ENCODE assay signal across 1 cellular context in the genomic region with DNA sequence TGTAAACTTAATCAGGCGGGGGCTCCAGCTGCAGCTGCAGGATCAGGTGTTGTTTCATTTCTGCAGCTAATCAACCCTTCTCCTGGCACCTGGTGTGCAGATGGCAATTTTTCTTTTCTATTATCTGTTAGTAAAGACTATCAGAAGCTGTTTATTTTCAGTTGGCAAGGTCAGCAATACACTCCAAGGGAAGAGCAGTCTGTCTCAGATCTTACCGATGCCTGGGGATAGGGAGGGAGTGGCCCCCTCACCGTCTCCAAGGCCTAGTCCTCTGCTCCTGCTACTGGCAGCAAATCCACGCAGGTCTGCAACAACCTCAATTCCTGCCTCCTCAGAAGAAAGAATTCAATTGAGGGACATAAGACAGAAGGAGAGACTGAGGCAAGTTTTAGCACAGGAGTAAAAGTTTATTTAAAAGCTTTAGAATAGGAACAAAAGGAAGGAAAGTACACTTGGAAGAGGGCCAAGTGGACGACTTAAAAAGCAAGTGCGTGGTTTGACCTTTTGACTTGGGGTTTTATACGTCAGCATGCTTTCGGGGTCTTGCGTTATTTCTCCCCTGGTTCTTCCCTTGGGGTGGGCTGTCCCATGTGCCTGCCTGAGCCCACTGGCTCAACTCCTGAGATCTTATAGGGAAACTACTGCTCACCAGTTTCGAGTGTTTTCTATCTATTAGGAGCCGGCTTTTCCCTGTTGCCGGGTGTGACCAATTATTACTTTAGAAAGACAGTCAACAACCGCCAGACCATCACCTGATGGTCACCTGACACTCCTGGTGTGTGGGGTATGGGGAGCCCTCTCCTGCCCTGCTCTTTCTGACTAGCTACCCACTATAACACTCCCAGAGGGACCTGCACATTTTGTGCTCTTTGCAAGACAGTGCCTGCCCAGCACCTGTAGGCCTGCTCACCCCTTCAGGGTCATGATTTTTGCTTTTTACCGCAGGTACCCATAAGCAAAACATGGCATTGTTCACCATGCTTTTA.
TF ChIP-seq lines count a peak whose summit lies in the region.

No MANE protein-coding gene starts in this region.

TF ChIP-seq in K562, 482 proteins besides CTCF, POLR2A, EP300 and RAD21 (continued from another document and continues in another):
- 0 out of 2 replicates have a peak, but pooled peaks have one; percentile 29 for TF ChIP-seq USF1 (CRISPR knock-in tag; IDR thresholded peaks at IDR 0.05)
- 0 out of 2 replicates have a peak, but pooled peaks have one; percentile 31 for TF ChIP-seq FOSL1 (tag; conservative IDR thresholded peaks at IDR 0.05)
- TF ChIP-seq NR2C2 (CRISPR knock-in tag; IDR thresholded peaks at IDR 0.05): no peak
- peak; percentile 72 for TF ChIP-seq NR2C2 (tag; IDR thresholded peaks at IDR 0.05)
- TF ChIP-seq BCL6 (CRISPR knock-in tag; IDR thresholded peaks at IDR 0.05): 0 out of 2 replicates have a peak, but pooled peaks have one; percentile 2
- peak; percentile 9; the same call in 1 of the 2 replicates for TF ChIP-seq ZNF584 (CRISPR knock-in tag; IDR thresholded peaks at IDR 0.05; ENCODE audit: low read depth)
- TF ChIP-seq GABPB1 (CRISPR knock-in tag; IDR thresholded peaks at IDR 0.05): 0 out of 2 replicates have a peak, but pooled peaks have one; percentile 22
- TF ChIP-seq CBFA2T3 (IDR thresholded peaks at IDR 0.05): peak; percentile 42; the same call in 1 of the 2 replicates
- TF ChIP-seq CXXC5 (CRISPR knock-in tag; IDR thresholded peaks at IDR 0.05): peak; percentile 65
- TF ChIP-seq CBFA2T2 (conservative IDR thresholded peaks at IDR 0.05): 0 out of 2 replicates have a peak, but pooled peaks have one; percentile 22
- TF ChIP-seq E2F6 (IDR thresholded peaks at IDR 0.05; ENCODE audit: borderline replicate concordance in 1 of 2, extremely low read depth in 1 of 2, insufficient read depth in 1 of 2, insufficient read length in 1 of 2, low read depth in 1 of 2, low read length in 1 of 2, poor library complexity in 1 of 2, severe bottlenecking in 1 of 2): no peak
- TF ChIP-seq, protein P1, sequence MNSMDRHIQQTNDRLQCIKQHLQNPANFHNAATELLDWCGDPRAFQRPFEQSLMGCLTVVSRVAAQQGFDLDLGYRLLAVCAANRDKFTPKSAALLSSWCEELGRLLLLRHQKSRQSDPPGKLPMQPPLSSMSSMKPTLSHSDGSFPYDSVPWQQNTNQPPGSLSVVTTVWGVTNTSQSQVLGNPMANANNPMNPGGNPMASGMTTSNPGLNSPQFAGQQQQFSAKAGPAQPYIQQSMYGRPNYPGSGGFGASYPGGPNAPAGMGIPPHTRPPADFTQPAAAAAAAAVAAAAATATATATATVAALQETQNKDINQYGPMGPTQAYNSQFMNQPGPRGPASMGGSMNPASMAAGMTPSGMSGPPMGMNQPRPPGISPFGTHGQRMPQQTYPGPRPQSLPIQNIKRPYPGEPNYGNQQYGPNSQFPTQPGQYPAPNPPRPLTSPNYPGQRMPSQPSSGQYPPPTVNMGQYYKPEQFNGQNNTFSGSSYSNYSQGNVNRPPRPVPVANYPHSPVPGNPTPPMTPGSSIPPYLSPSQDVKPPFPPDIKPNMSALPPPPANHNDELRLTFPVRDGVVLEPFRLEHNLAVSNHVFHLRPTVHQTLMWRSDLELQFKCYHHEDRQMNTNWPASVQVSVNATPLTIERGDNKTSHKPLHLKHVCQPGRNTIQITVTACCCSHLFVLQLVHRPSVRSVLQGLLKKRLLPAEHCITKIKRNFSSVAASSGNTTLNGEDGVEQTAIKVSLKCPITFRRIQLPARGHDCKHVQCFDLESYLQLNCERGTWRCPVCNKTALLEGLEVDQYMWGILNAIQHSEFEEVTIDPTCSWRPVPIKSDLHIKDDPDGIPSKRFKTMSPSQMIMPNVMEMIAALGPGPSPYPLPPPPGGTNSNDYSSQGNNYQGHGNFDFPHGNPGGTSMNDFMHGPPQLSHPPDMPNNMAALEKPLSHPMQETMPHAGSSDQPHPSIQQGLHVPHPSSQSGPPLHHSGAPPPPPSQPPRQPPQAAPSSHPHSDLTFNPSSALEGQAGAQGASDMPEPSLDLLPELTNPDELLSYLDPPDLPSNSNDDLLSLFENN (IDR thresholded peaks at IDR 0.05; ENCODE audit: low read depth in 2 of 2, low read length in 2 of 2): peak in 1 of 2 experiments; percentile 77; a peak in 2 of 4 replicates
- TF ChIP-seq ZNF79 (CRISPR knock-in tag; IDR thresholded peaks at IDR 0.05; ENCODE audit: low read depth): 0 out of 2 replicates have a peak, but pooled peaks have one; percentile 8
- peak; percentile 19; the same call in 1 of the 2 replicates for TF ChIP-seq SOX6 (IDR thresholded peaks at IDR 0.05)
- TF ChIP-seq, protein P2, sequence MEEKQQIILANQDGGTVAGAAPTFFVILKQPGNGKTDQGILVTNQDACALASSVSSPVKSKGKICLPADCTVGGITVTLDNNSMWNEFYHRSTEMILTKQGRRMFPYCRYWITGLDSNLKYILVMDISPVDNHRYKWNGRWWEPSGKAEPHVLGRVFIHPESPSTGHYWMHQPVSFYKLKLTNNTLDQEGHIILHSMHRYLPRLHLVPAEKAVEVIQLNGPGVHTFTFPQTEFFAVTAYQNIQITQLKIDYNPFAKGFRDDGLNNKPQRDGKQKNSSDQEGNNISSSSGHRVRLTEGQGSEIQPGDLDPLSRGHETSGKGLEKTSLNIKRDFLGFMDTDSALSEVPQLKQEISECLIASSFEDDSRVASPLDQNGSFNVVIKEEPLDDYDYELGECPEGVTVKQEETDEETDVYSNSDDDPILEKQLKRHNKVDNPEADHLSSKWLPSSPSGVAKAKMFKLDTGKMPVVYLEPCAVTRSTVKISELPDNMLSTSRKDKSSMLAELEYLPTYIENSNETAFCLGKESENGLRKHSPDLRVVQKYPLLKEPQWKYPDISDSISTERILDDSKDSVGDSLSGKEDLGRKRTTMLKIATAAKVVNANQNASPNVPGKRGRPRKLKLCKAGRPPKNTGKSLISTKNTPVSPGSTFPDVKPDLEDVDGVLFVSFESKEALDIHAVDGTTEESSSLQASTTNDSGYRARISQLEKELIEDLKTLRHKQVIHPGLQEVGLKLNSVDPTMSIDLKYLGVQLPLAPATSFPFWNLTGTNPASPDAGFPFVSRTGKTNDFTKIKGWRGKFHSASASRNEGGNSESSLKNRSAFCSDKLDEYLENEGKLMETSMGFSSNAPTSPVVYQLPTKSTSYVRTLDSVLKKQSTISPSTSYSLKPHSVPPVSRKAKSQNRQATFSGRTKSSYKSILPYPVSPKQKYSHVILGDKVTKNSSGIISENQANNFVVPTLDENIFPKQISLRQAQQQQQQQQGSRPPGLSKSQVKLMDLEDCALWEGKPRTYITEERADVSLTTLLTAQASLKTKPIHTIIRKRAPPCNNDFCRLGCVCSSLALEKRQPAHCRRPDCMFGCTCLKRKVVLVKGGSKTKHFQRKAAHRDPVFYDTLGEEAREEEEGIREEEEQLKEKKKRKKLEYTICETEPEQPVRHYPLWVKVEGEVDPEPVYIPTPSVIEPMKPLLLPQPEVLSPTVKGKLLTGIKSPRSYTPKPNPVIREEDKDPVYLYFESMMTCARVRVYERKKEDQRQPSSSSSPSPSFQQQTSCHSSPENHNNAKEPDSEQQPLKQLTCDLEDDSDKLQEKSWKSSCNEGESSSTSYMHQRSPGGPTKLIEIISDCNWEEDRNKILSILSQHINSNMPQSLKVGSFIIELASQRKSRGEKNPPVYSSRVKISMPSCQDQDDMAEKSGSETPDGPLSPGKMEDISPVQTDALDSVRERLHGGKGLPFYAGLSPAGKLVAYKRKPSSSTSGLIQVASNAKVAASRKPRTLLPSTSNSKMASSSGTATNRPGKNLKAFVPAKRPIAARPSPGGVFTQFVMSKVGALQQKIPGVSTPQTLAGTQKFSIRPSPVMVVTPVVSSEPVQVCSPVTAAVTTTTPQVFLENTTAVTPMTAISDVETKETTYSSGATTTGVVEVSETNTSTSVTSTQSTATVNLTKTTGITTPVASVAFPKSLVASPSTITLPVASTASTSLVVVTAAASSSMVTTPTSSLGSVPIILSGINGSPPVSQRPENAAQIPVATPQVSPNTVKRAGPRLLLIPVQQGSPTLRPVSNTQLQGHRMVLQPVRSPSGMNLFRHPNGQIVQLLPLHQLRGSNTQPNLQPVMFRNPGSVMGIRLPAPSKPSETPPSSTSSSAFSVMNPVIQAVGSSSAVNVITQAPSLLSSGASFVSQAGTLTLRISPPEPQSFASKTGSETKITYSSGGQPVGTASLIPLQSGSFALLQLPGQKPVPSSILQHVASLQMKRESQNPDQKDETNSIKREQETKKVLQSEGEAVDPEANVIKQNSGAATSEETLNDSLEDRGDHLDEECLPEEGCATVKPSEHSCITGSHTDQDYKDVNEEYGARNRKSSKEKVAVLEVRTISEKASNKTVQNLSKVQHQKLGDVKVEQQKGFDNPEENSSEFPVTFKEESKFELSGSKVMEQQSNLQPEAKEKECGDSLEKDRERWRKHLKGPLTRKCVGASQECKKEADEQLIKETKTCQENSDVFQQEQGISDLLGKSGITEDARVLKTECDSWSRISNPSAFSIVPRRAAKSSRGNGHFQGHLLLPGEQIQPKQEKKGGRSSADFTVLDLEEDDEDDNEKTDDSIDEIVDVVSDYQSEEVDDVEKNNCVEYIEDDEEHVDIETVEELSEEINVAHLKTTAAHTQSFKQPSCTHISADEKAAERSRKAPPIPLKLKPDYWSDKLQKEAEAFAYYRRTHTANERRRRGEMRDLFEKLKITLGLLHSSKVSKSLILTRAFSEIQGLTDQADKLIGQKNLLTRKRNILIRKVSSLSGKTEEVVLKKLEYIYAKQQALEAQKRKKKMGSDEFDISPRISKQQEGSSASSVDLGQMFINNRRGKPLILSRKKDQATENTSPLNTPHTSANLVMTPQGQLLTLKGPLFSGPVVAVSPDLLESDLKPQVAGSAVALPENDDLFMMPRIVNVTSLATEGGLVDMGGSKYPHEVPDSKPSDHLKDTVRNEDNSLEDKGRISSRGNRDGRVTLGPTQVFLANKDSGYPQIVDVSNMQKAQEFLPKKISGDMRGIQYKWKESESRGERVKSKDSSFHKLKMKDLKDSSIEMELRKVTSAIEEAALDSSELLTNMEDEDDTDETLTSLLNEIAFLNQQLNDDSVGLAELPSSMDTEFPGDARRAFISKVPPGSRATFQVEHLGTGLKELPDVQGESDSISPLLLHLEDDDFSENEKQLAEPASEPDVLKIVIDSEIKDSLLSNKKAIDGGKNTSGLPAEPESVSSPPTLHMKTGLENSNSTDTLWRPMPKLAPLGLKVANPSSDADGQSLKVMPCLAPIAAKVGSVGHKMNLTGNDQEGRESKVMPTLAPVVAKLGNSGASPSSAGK (IDR thresholded peaks at IDR 0.05): 0 out of 2 replicates have a peak, but pooled peaks have one; percentile 33
- TF ChIP-seq C11orf30 (IDR thresholded peaks at IDR 0.05; ENCODE audit: low read depth): peak; percentile 51; the same call in 1 of the 2 replicates
- TF ChIP-seq ELK1 (CRISPR knock-in tag; IDR thresholded peaks at IDR 0.05): no peak
- TF ChIP-seq MAFG (tag; conservative IDR thresholded peaks at IDR 0.05): peak; percentile 64
- 0 out of 2 replicates have a peak, but pooled peaks have one; percentile 6 for TF ChIP-seq ZNF41 (CRISPR knock-in tag; conservative IDR thresholded peaks at IDR 0.05)
- peak; percentile 69 for TF ChIP-seq MAFK (IDR thresholded peaks at IDR 0.05; ENCODE audit: low read length)
- TF ChIP-seq, protein P3, sequence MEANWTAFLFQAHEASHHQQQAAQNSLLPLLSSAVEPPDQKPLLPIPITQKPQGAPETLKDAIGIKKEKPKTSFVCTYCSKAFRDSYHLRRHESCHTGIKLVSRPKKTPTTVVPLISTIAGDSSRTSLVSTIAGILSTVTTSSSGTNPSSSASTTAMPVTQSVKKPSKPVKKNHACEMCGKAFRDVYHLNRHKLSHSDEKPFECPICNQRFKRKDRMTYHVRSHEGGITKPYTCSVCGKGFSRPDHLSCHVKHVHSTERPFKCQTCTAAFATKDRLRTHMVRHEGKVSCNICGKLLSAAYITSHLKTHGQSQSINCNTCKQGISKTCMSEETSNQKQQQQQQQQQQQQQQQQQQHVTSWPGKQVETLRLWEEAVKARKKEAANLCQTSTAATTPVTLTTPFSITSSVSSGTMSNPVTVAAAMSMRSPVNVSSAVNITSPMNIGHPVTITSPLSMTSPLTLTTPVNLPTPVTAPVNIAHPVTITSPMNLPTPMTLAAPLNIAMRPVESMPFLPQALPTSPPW (CRISPR knock-in tag; IDR thresholded peaks at IDR 0.05): peak; percentile 86
- no peak for TF ChIP-seq LCOR (CRISPR knock-in tag; IDR thresholded peaks at IDR 0.05)
- no peak for TF ChIP-seq ZNF184 (CRISPR knock-in tag; IDR thresholded peaks at IDR 0.05)
- TF ChIP-seq ELF1 (tag; IDR thresholded peaks at IDR 0.05): no peak
- peak; percentile 29; the same call in 1 of the 2 replicates for TF ChIP-seq ZNF316 (IDR thresholded peaks at IDR 0.05)
- TF ChIP-seq ZNF224 (CRISPR knock-in tag; IDR thresholded peaks at IDR 0.05): no peak
- TF ChIP-seq ZNF589 (CRISPR knock-in tag; IDR thresholded peaks at IDR 0.05; ENCODE audit: low read depth): peak; percentile 57; the same call in 1 of the 2 replicates
- peak; percentile 67 for TF ChIP-seq L3MBTL2 (IDR thresholded peaks at IDR 0.05)
- TF ChIP-seq ATF1 (CRISPR knock-in tag; IDR thresholded peaks at IDR 0.05): no peak
- peak; percentile 57 for TF ChIP-seq ATF1 (tag; IDR thresholded peaks at IDR 0.05)
- peak; percentile 85 for TF ChIP-seq CEBPG (CRISPR knock-in tag; IDR thresholded peaks at IDR 0.05)
- peak in 1 of 2 experiments; percentile 52; a peak in 1 of 4 replicates for TF ChIP-seq CEBPG (tag; conservative IDR thresholded peaks at IDR 0.05 in 1 of 2, IDR thresholded peaks at IDR 0.05 in 1 of 2)
- TF ChIP-seq RCOR1 (IDR thresholded peaks at IDR 0.05; ENCODE audit: borderline replicate concordance in 1 of 2, low read depth in 2 of 2, low read length in 2 of 2): no peak
- peak; percentile 93 for TF ChIP-seq NFIC (IDR thresholded peaks at IDR 0.05)
- TF ChIP-seq MAZ (CRISPR knock-in tag; conservative IDR thresholded peaks at IDR 0.05 in 1 of 2, IDR thresholded peaks at IDR 0.05 in 1 of 2): peak; percentile 62 to 85
- TF ChIP-seq ZBTB17 (CRISPR knock-in tag; IDR thresholded peaks at IDR 0.05): peak; percentile 99
